ENCODE assay signal across 1 cellular context in the genomic region with DNA sequence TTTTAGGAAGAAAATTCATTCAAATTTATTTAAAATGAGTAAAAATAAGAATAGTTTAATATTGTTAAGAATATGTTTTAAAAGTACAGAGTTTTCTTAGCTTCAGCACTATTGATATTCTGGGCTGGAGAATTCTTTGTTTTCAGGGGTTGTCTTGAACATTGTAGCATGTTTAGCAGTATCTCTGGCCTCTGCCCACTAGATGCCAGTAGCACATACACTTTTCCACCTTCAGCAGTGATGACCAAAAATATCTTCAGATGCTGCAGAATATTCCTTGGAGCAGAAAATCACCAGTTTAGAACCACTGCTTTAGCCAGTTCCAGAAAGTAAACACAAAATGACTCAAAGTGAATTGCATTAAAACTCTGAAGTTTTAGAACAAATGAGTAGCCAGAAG.
TF ChIP-seq lines count a peak whose summit lies in the region.

No MANE protein-coding gene starts in this region.

TF ChIP-seq in GM12878, 131 proteins besides CTCF, POLR2A, EP300 and RAD21 (continued from another document):
- TF ChIP-seq, protein P1, sequence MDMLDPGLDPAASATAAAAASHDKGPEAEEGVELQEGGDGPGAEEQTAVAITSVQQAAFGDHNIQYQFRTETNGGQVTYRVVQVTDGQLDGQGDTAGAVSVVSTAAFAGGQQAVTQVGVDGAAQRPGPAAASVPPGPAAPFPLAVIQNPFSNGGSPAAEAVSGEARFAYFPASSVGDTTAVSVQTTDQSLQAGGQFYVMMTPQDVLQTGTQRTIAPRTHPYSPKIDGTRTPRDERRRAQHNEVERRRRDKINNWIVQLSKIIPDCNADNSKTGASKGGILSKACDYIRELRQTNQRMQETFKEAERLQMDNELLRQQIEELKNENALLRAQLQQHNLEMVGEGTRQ (IDR thresholded peaks at IDR 0.05; ENCODE audit: borderline replicate concordance, low read depth, low read length): no peak
